20 cellular contexts compared by ENCODE assay signal in the genomic region with DNA sequence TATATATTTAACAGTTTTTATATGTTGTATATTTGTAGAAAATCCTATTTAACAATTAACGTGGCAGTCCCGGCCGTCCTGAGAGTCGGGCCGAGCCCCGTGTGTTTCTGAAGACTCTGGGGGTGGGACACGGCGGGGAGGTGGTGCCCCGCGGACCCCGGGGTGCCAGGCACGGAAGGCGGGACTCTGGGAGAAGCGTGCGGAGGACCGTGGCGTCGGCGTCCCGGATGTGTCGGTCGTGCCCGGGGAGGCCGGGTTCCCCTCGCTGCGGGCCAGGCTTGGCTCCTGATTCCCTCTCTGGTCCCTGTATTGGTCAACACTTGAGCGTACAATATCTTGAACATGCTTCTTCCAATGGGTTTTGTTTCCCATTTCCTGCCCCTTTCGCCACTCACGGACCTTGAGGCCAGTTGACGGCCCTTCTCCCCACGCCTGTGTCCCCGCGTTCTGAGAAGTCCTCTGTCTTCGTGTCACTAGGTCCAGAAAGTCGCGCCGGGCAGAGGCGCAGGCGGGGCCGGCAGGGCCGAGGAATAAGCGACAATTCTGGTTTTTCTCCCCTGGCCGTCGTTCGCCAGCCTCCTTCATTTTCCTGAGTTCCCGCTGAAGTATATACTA.
DNase-seq lines count a peak whose midpoint lies in the region; ATAC-seq and TF ChIP-seq lines count a peak whose summit lies in the region.
"Had no signal": no experiment of that assay in that cellular context is flagged by ENCODE, and none has a peak within 500 bp of the region (broad histone marks: within the 10 kb centered on the region; RNA-seq: fewer than 3 reads in every experiment).

No MANE protein-coding gene starts in this region.

- intact Hi-C loops in activated CD8-positive, alpha-beta T cell treated with anti-CD3 and anti-CD28 coated beads for 36 hours (cut with micrococcal nuclease): no loop called here
- intact Hi-C loops in CD4-positive, alpha-beta memory T cell (cut with micrococcal nuclease): no loop called here

- no peaks in the 10 kb centered on the region for H3K4me1 Mint-ChIP-seq in activated CD8-positive, alpha-beta T cell treated with anti-CD3 and anti-CD28 coated beads, Interleukin-2, amount 10 ng/mL, durations not matched to agents 7 days and 5 days (ENCODE audit: low read depth)
- H3K4me1 Mint-ChIP-seq in activated CD8-positive, alpha-beta T cell treated with anti-CD3 and anti-CD28 coated beads for 36 hours (ENCODE audit: low read depth): no peaks in the 10 kb centered on the region
- no peaks in the 10 kb centered on the region for H3K4me1 Mint-ChIP-seq in CD4-positive, alpha-beta memory T cell
- no peaks in the 10 kb centered on the region for H3K4me1 Mint-ChIP-seq in nephron progenitor cell

- H3K36me3 Mint-ChIP-seq in activated CD8-positive, alpha-beta T cell treated with anti-CD3 and anti-CD28 coated beads, Interleukin-2, amount 10 ng/mL, durations not matched to agents 7 days and 5 days (ENCODE audit: low read depth): no peaks in the 10 kb centered on the region
- H3K36me3 Mint-ChIP-seq in activated CD8-positive, alpha-beta T cell treated with anti-CD3 and anti-CD28 coated beads for 36 hours (ENCODE audit: low read depth): no peaks in the 10 kb centered on the region
- H3K36me3 Mint-ChIP-seq in CD4-positive, alpha-beta memory T cell: no peaks in the 10 kb centered on the region
- no peaks in the 10 kb centered on the region for H3K36me3 Mint-ChIP-seq in nephron progenitor cell (ENCODE audit: low read depth)

- POLR2A ChIA-PET in activated CD8-positive, alpha-beta T cell treated with anti-CD3 and anti-CD28 coated beads, Interleukin-2, amount 10 ng/mL, durations not matched to agents 7 days and 5 days (lab: Charles Lee): no interaction called here
- POLR2A ChIA-PET in activated CD8-positive, alpha-beta T cell treated with anti-CD3 and anti-CD28 coated beads for 36 hours (lab: Charles Lee): no interaction called here
- POLR2A ChIA-PET in CD4-positive, alpha-beta memory T cell (lab: Charles Lee; ENCODE audit: partially characterized antibody): no interaction called here

- no peak for ATAC-seq in activated CD8-positive, alpha-beta T cell treated with anti-CD3 and anti-CD28 coated beads, Interleukin-2, amount 10 ng/mL, durations not matched to agents 7 days and 5 days
- ATAC-seq in activated CD8-positive, alpha-beta T cell treated with anti-CD3 and anti-CD28 coated beads for 36 hours: no peak
- ATAC-seq: PC-3 had no signal

- no peak overlapping the region for H3K27ac ChIP-seq in CD4-positive, alpha-beta memory T cell (ENCODE audit: low read depth, low read length)
- H3K27ac ChIP-seq: KMS-11, RWPE1 had no signal

- no peaks in the 10 kb centered on the region for H3K36me3 ChIP-seq in CD4-positive, alpha-beta memory T cell (ENCODE audit: insufficient read depth, low read length)
- H3K36me3 ChIP-seq: BE2C had no signal

- no peaks in the 10 kb centered on the region for H3K27me3 ChIP-seq in CD4-positive, alpha-beta memory T cell (ENCODE audit: insufficient read depth, low read length)
- H3K27me3 ChIP-seq: BE2C had no signal

- no peaks in the 10 kb centered on the region for H3K27me3 Mint-ChIP-seq in activated CD8-positive, alpha-beta T cell treated with anti-CD3 and anti-CD28 coated beads, Interleukin-2, amount 10 ng/mL, durations not matched to agents 7 days and 5 days (ENCODE audit: low read depth)
- no peaks in the 10 kb centered on the region for H3K27me3 Mint-ChIP-seq in activated CD8-positive, alpha-beta T cell treated with anti-CD3 and anti-CD28 coated beads for 36 hours
- no peaks in the 10 kb centered on the region for H3K27me3 Mint-ChIP-seq in CD4-positive, alpha-beta memory T cell
- H3K27me3 Mint-ChIP-seq in nephron progenitor cell (ENCODE audit: low read depth, poor library complexity): peaks cover 8% of the 10 kb centered on the region
- H3K27me3 Mint-ChIP-seq: CD4-positive, alpha-beta T cell had no signal

- TF ChIP-seq CTCF in activated CD8-positive, alpha-beta T cell treated with anti-CD3 and anti-CD28 coated beads for 36 hours (IDR thresholded peaks at IDR 0.05): no peak
- TF ChIP-seq CTCF in nephron progenitor cell (IDR thresholded peaks at IDR 0.05): no peak

- H3K9me3 ChIP-seq in CD4-positive, alpha-beta memory T cell (ENCODE audit: control insufficient read depth in 1 of 2, low read length in 2 of 2): no peaks in the 10 kb centered on the region

- DNase-seq in activated CD8-positive, alpha-beta T cell treated with anti-CD3 and anti-CD28 coated beads, Interleukin-2, amount 10 ng/mL, durations not matched to agents 7 days and 5 days: peak; percentile 12
- DNase-seq in activated CD8-positive, alpha-beta T cell treated with anti-CD3 and anti-CD28 coated beads for 36 hours: no peak
- DNase-seq in stimulated activated CD4-positive, alpha-beta T cell treated with anti-CD3 and anti-CD28 coated beads, Interleukin-4, amount 100 ng/mL, for 24 hours: peak; percentile 2
- no peak for DNase-seq in stimulated activated CD4-positive, alpha-beta T cell treated with anti-CD3 and anti-CD28 coated beads, Interleukin-15, amount 100 ng/mL, for 24 hours
- DNase-seq in mesenteric fat pad (ENCODE audit: low spot score): peak; percentile 86
- DNase-seq in CD4-positive, alpha-beta memory T cell: no peak
- no peak for DNase-seq in GF-D8 (lab: John Stamatoyannopoulos, UW)
- no peak for DNase-seq in nephron progenitor cell
- DNase-seq: 8988T, BE2C, DMS79, GOT3, NCI-H1048, NCI-H2081 treated with DMSO at 0.1 percent for 48 hours, NCI-H510A, NCI-H774, PC-3 had no signal

- CTCF ChIA-PET in activated CD8-positive, alpha-beta T cell treated with anti-CD3 and anti-CD28 coated beads, Interleukin-2, amount 10 ng/mL, durations not matched to agents 7 days and 5 days (lab: Charles Lee): no interaction called here
- CTCF ChIA-PET in activated CD8-positive, alpha-beta T cell treated with anti-CD3 and anti-CD28 coated beads for 36 hours (lab: Charles Lee): no interaction called here
- CTCF ChIA-PET in CD4-positive, alpha-beta memory T cell (lab: Charles Lee; ENCODE audit: partially characterized antibody): no interaction called here

- no peaks in the 10 kb centered on the region for H3K4me1 ChIP-seq in CD4-positive, alpha-beta memory T cell (ENCODE audit: insufficient read depth, low read length)
- H3K4me1 ChIP-seq: BE2C had no signal

- H3K4me3 Mint-ChIP-seq in activated CD8-positive, alpha-beta T cell treated with anti-CD3 and anti-CD28 coated beads, Interleukin-2, amount 10 ng/mL, durations not matched to agents 7 days and 5 days: no peak overlapping the region
- H3K4me3 Mint-ChIP-seq in activated CD8-positive, alpha-beta T cell treated with anti-CD3 and anti-CD28 coated beads for 36 hours: no peak overlapping the region
- H3K4me3 Mint-ChIP-seq in CD4-positive, alpha-beta memory T cell: no peak overlapping the region
- no peak overlapping the region for H3K4me3 Mint-ChIP-seq in nephron progenitor cell
- H3K4me3 Mint-ChIP-seq: CD4-positive, alpha-beta T cell had no signal

- H3K9me3 Mint-ChIP-seq in activated CD8-positive, alpha-beta T cell treated with anti-CD3 and anti-CD28 coated beads, Interleukin-2, amount 10 ng/mL, durations not matched to agents 7 days and 5 days (ENCODE audit: insufficient read depth): no peaks in the 10 kb centered on the region
- H3K9me3 Mint-ChIP-seq in activated CD8-positive, alpha-beta T cell treated with anti-CD3 and anti-CD28 coated beads for 36 hours: no peaks in the 10 kb centered on the region
- peaks cover 0 to 2% (median 0%) of the 10 kb centered on the region in 8 donors for H3K9me3 Mint-ChIP-seq in CD4-positive, alpha-beta memory T cell
- no peaks in the 10 kb centered on the region for H3K9me3 Mint-ChIP-seq in nephron progenitor cell
- H3K9me3 Mint-ChIP-seq: CD4-positive, alpha-beta T cell had no signal

- no peak overlapping the region for H3K27ac Mint-ChIP-seq in activated CD8-positive, alpha-beta T cell treated with anti-CD3 and anti-CD28 coated beads, Interleukin-2, amount 10 ng/mL, durations not matched to agents 7 days and 5 days
- no peak overlapping the region for H3K27ac Mint-ChIP-seq in activated CD8-positive, alpha-beta T cell treated with anti-CD3 and anti-CD28 coated beads for 36 hours
- H3K27ac Mint-ChIP-seq in CD4-positive, alpha-beta memory T cell: no peak overlapping the region
- H3K27ac Mint-ChIP-seq in nephron progenitor cell: no peak overlapping the region
- H3K27ac Mint-ChIP-seq: CD4-positive, alpha-beta T cell had no signal

- no peak overlapping the region for H3K4me3 ChIP-seq in CD4-positive, alpha-beta memory T cell (ENCODE audit: low read length in 2 of 2)

Comparison
In these comparisons a context has a peak if more than half of its experiments do, and no peak if none do; other contexts are left out.
1. DNase-seq: peak in activated CD8-positive, alpha-beta T cell treated with anti-CD3 and anti-CD28 coated beads, Interleukin-2, amount 10 ng/mL, durations not matched to agents 7 days and 5 days (single experiment), stimulated activated CD4-positive, alpha-beta T cell treated with anti-CD3 and anti-CD28 coated beads, Interleukin-4, amount 100 ng/mL, for 24 hours (single experiment) and mesenteric fat pad (single experiment); none in activated CD8-positive, alpha-beta T cell treated with anti-CD3 and anti-CD28 coated beads for 36 hours (single experiment), stimulated activated CD4-positive, alpha-beta T cell treated with anti-CD3 and anti-CD28 coated beads, Interleukin-15, amount 100 ng/mL, for 24 hours (single experiment), CD4-positive, alpha-beta memory T cell (0 of 5), GF-D8 (single experiment) and nephron progenitor cell (single experiment).